Comparison of ENCODE assay signal across 23 cellular contexts in genomic region chr6:93746892-93747291, GRCh38.
"Had no signal": no experiment of that assay in that cellular context is flagged by ENCODE, and none has a peak within 500 bp of the region (broad histone marks: within the 10 kb centered on the region; RNA-seq: fewer than 3 reads in every experiment).

No MANE protein-coding gene starts in this region.

- H3K27me3 ChIP-seq: adrenal gland, breast epithelium had no signal

- H3K4me1 Mint-ChIP-seq: activated naive CD8-positive, alpha-beta T cell treated with anti-CD3 and anti-CD28 coated beads, Interleukin-2, amount 10 ng/mL, durations not matched to agents 7 days and 5 days had no signal

- H3K4me1 ChIP-seq: adrenal gland, breast epithelium had no signal

- H3K36me3 Mint-ChIP-seq: activated naive CD8-positive, alpha-beta T cell treated with anti-CD3 and anti-CD28 coated beads, Interleukin-2, amount 10 ng/mL, durations not matched to agents 7 days and 5 days had no signal

- ATAC-seq: activated CD4-positive, CD25-positive, alpha-beta regulatory T cell treated with anti-CD3 and anti-CD28 coated beads, Interleukin-2, amount 50 U/mL, for 24 hours; activated CD8-positive, alpha-beta T cell treated with anti-CD3 and anti-CD28 coated beads for 36 hours; activated T-cell treated with anti-CD3 and anti-CD28 coated beads, Interleukin-2, amount 50 U/mL, for 72 hours; K562; Right ventricle myocardium inferior had no signal

- H3K4me3 Mint-ChIP-seq: activated CD8-positive, alpha-beta T cell treated with anti-CD3 and anti-CD28 coated beads for 36 hours; activated naive CD8-positive, alpha-beta T cell treated with anti-CD3 and anti-CD28 coated beads, Interleukin-2, amount 10 ng/mL, durations not matched to agents 7 days and 5 days; activated T-cell treated with anti-CD3 and anti-CD28 coated beads, Interleukin-2, amount 50 U/mL, for 72 hours had no signal

- H3K4me3 ChIP-seq: adrenal gland, breast epithelium, K562 had no signal

- H3K9me3 Mint-ChIP-seq: activated naive CD8-positive, alpha-beta T cell treated with anti-CD3 and anti-CD28 coated beads, Interleukin-2, amount 10 ng/mL, durations not matched to agents 7 days and 5 days; activated T-helper 2 cell treated with anti-CD3 and anti-CD28 coated beads, Interferon-gamma antibody, Interleukin-2, Interleukin-4, amounts not matched to agents 10 μg/mL and 5 μg/mL and 100 μg/mL, durations not matched to agents 14 hours and 24 hours and 36 hours had no signal

- H3K9ac ChIP-seq: SK-N-SH had no signal

- H3K27ac Mint-ChIP-seq: activated CD8-positive, alpha-beta T cell treated with anti-CD3 and anti-CD28 coated beads for 36 hours; activated naive CD8-positive, alpha-beta T cell treated with anti-CD3 and anti-CD28 coated beads, Interleukin-2, amount 10 ng/mL, durations not matched to agents 7 days and 5 days; activated T-cell treated with anti-CD3 and anti-CD28 coated beads, Interleukin-2, amount 50 U/mL, for 72 hours; activated T-helper 2 cell treated with anti-CD3 and anti-CD28 coated beads, Interferon-gamma antibody, Interleukin-2, Interleukin-4, amounts not matched to agents 10 μg/mL and 5 μg/mL and 100 μg/mL, durations not matched to agents 14 hours and 24 hours and 36 hours had no signal

- H3K4me2 ChIP-seq: SK-N-SH had no signal

- H3K27me3 Mint-ChIP-seq: activated CD8-positive, alpha-beta T cell treated with anti-CD3 and anti-CD28 coated beads for 36 hours; activated naive CD8-positive, alpha-beta T cell treated with anti-CD3 and anti-CD28 coated beads, Interleukin-2, amount 10 ng/mL, durations not matched to agents 7 days and 5 days had no signal

- H3K27ac ChIP-seq: adrenal gland, breast epithelium, WERI-Rb-1 had no signal

- H3K36me3 ChIP-seq: adrenal gland, breast epithelium, WERI-Rb-1 had no signal

- H3K9me3 ChIP-seq: adrenal gland, breast epithelium, SK-N-SH had no signal

- DNase-seq: activated CD4-positive, alpha-beta T cell treated with anti-CD3 and anti-CD28 coated beads for 4 hours; activated CD8-positive, alpha-beta memory T cell treated with anti-CD3 and anti-CD28 coated beads, Interleukin-2, amount 50 U/mL, for 4 hours; activated CD8-positive, alpha-beta T cell treated with anti-CD3 and anti-CD28 coated beads for 36 hours; activated gamma-delta T cell treated with Interleukin-2 at 50 U/mL for 16 hours; activated naive CD4-positive, alpha-beta T cell treated with anti-CD3 and anti-CD28 coated beads, Interleukin-2, amount 50 U/mL, for 16 hours; activated naive CD8-positive, alpha-beta T cell treated with anti-CD3 and anti-CD28 coated beads, Interleukin-2, amount 10 ng/mL, durations not matched to agents 7 days and 5 days; activated T-cell treated with anti-CD3 and anti-CD28 coated beads, Interleukin-2, amount 50 U/mL, for 72 hours; adrenal gland; anterior cingulate cortex; caudate nucleus; NCI-H1092; NCI-H1417; NCI-H2029; NCI-H446; NCI-H526 treated with DMSO at 0.1 percent for 48 hours; SK-N-SH; T-helper 1 cell; WERI-Rb-1 had no signal
